Comparison of ENCODE assay signal across 9 cellular contexts in the genomic region with DNA sequence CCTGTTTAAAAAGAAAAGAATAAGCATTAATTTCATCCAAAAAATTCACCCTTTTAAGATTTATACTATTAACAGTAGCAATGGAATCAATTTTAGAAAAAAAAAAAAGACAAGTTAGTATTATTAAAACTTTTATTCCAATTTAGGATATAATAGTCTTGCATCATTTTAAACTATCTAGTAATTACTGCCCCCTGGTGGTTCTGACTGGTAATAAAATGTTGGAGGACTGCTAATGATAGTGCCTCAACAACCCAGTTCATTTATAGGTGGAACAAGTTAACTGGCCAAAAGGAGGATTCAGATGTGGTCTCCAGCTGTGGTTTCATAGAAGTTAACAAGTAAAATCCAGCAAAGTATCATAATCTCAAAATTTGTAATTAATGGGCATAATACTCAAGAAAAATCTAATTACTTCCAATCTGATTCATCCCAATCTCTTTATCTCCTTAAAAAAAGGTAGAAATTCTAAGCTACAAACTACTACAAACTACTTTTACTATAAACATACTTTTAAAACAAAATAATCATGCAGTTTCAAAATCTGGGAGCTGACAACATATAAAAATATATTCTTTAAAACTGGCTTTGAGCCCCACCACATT. TPM values are rescaled to one million over a fixed set of nuclear protein-coding genes. Genes with fewer than 3 reads are reported as not detected.
A peak's percentile ranks its signal among the peaks of the same experiment; 100 is the strongest.
DNase-seq lines count a peak whose midpoint lies in the region; ATAC-seq and TF ChIP-seq lines count a peak whose summit lies in the region.
"Had no signal": no experiment of that assay in that cellular context is flagged by ENCODE, and none has a peak within 500 bp of the region (broad histone marks: within the 10 kb centered on the region; RNA-seq: fewer than 3 reads in every experiment).

No MANE protein-coding gene starts in this region.

- no peaks in the 10 kb centered on the region for H3F3A ChIP-seq in GM23338 (replicated peaks; ENCODE audit: low read depth)

- H3K27ac ChIP-seq in GM23338 (ENCODE audit: low read depth) (no peak overlapping the region), RWPE2 (ENCODE audit: poor library complexity, severe bottlenecking) (no peak overlapping the region), brain microvascular endothelial cell (no peak overlapping the region)
- H3K27ac ChIP-seq: skin epidermis had no signal

- H3K27ac Mint-ChIP-seq in GM23338: no peak overlapping the region

- no peak overlapping the region for H3K4me3 Mint-ChIP-seq in GM23338

- TF ChIP-seq CTCF in GM23338 (conservative IDR thresholded peaks at IDR 0.05; ENCODE audit: low read depth in 2 of 2) (peak; percentile 56 to 91), RWPE2 (IDR thresholded peaks at IDR 0.05; ENCODE audit: poor library complexity, severe bottlenecking) (peak; percentile 87), brain microvascular endothelial cell (IDR thresholded peaks at IDR 0.05; ENCODE audit: low read depth, low read length, missing control alignments) (peak; percentile 56)

- H4K20me1 ChIP-seq in GM23338 (replicated peaks; ENCODE audit: insufficient read depth): no peaks in the 10 kb centered on the region

- peaks cover 10% of the 10 kb centered on the region for H3K4me1 Mint-ChIP-seq in GM23338

- H2AFZ ChIP-seq in GM23338: no peak overlapping the region

- in situ Hi-C loops in brain microvascular endothelial cell (cut with HindIII; ENCODE audit: low pct_ligation_motif_present, low sequenced_read_pairs): no loop called here

- ATAC-seq in GM23338 (peak; percentile 77), RWPE2 (ENCODE audit: low read depth) (peak; percentile 66; the same call in 2 of the 3 replicates)

- H3K9me3 ChIP-seq in RWPE2 (ENCODE audit: severe bottlenecking): no peaks in the 10 kb centered on the region

- H3K4me3 ChIP-seq in GM23338 (no peak overlapping the region), RWPE2 (ENCODE audit: severe bottlenecking) (no peak overlapping the region), brain microvascular endothelial cell (ENCODE audit: low read depth, low read length) (no peak overlapping the region)
- H3K4me3 ChIP-seq: skin epidermis had no signal

- H3K27me3 Mint-ChIP-seq in GM23338 (ENCODE audit: insufficient read depth, low read depth, poor library complexity): no peaks in the 10 kb centered on the region

- H3K36me3 Mint-ChIP-seq in GM23338 (ENCODE audit: low read depth): peaks cover 16% of the 10 kb centered on the region

- H3K9me2 ChIP-seq in GM23338 (ENCODE audit: insufficient read depth): no peaks in the 10 kb centered on the region

- H3K79me2 ChIP-seq in GM23338 (replicated peaks; ENCODE audit: insufficient read depth): 0 out of 2 replicates have a peak, but pooled peaks cover 5% of the 10 kb centered on the region

- peak; percentile 3 for DNase-seq in activated naive CD4-positive, alpha-beta T cell treated with Interleukin-2 at 50 U/mL for 16 hours
- DNase-seq in activated naive CD4-positive, alpha-beta T cell (lab: John Stamatoyannopoulos, UW): no peak
- peak; percentile 88 for DNase-seq in GM23338 (ENCODE audit: low spot score)
- peak; percentile 66 for DNase-seq in LHCN-M2 (ENCODE audit: low read depth)
- no peak for DNase-seq in RWPE2 (ENCODE audit: low spot score)
- DNase-seq in brain microvascular endothelial cell: peak; percentile 76
- peak; percentile 53 for DNase-seq in islet precursor cell
- peak; percentile 30 for DNase-seq in stimulated activated CD8-positive, alpha-beta memory T cell treated with anti-CD3 and anti-CD28 coated beads, Interleukin-4, amount 100 ng/mL, for 48 hours

- H3K36me3 ChIP-seq in GM23338 (ENCODE audit: insufficient read depth): peaks cover 3% of the 10 kb centered on the region; the same call in 1 of the 2 replicates
- peaks cover 80% of the 10 kb centered on the region for H3K36me3 ChIP-seq in RWPE2 (ENCODE audit: low read depth)
- H3K36me3 ChIP-seq in brain microvascular endothelial cell (replicated peaks): peaks cover 21% of the 10 kb centered on the region

- H3K4me2 ChIP-seq in GM23338: no peak overlapping the region

- H3K4me1 ChIP-seq in GM23338 (ENCODE audit: insufficient read depth) (peaks cover 21% of the 10 kb centered on the region), RWPE2 (ENCODE audit: insufficient read depth, poor library complexity, severe bottlenecking) (no peaks in the 10 kb centered on the region)

- H3K27me3 ChIP-seq in GM23338 (ENCODE audit: insufficient read depth) (no peaks in the 10 kb centered on the region), RWPE2 (ENCODE audit: insufficient read depth, poor library complexity, severe bottlenecking) (no peaks in the 10 kb centered on the region), brain microvascular endothelial cell (replicated peaks) (no peaks in the 10 kb centered on the region)

- H3K9me3 Mint-ChIP-seq in GM23338: no peaks in the 10 kb centered on the region

TF ChIP-seq in GM23338, 12 proteins besides CTCF, POLR2A, EP300 and RAD21:
- TF ChIP-seq, protein P1, sequence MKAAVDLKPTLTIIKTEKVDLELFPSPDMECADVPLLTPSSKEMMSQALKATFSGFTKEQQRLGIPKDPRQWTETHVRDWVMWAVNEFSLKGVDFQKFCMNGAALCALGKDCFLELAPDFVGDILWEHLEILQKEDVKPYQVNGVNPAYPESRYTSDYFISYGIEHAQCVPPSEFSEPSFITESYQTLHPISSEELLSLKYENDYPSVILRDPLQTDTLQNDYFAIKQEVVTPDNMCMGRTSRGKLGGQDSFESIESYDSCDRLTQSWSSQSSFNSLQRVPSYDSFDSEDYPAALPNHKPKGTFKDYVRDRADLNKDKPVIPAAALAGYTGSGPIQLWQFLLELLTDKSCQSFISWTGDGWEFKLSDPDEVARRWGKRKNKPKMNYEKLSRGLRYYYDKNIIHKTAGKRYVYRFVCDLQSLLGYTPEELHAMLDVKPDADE (IDR thresholded peaks at IDR 0.05): no peak
- TF ChIP-seq ZNF114 (CRISPR knock-in tag; IDR thresholded peaks at IDR 0.05) (no peak), EZH2 (IDR thresholded peaks at IDR 0.05; ENCODE audit: low read depth, unreplicated experiment) (no peak)

RNA-seq across cellular contexts. Expression of gene WDR49, which starts 30.7 kb away (rescaled TPM):
- total RNA-seq in GM23338 (2014; rRNA removed; shearing (Covaris generic)): 0.08 and 1.4 TPM in 2 replicates
- 1.4 and 1.9 TPM in 2 replicates for polyA plus RNA-seq in GM23338 (2016; fragmentation: Nextera tagmentation; extraction: Ambion mirVana)
- not detected in 2 replicates for total RNA-seq in LHCN-M2 (2014; rRNA removed)
- polyA plus RNA-seq in LHCN-M2 (2012): not detected

RNA-seq across cellular contexts. Expression of gene PDCD10, which starts 50.2 kb away (rescaled TPM):
- total RNA-seq in GM23338 (2014; rRNA removed; shearing (Covaris generic)): 95.2 and 108 TPM in 2 replicates
- 99.8 and 125 TPM in 2 replicates for polyA plus RNA-seq in GM23338 (2016; fragmentation: Nextera tagmentation; extraction: Ambion mirVana)
- total RNA-seq in LHCN-M2 (2014; rRNA removed): 55.9 and 58.8 TPM in 2 replicates
- polyA plus RNA-seq in LHCN-M2 (2012): 25.2 TPM

RNA-seq across cellular contexts. Expression of gene SERPINI1, which starts 51.0 kb away (rescaled TPM):
- total RNA-seq in GM23338 (2014; rRNA removed; shearing (Covaris generic)): 9.2 and 13.5 TPM in 2 replicates
- 26.6 and 32.1 TPM in 2 replicates for polyA plus RNA-seq in GM23338 (2016; fragmentation: Nextera tagmentation; extraction: Ambion mirVana)
- 1.2 and 1.9 TPM in 2 replicates for total RNA-seq in LHCN-M2 (2014; rRNA removed)
- polyA plus RNA-seq in LHCN-M2 (2012): 0.44 TPM

Comparison
In these comparisons a context has a peak if more than half of its experiments do, and no peak if none do; other contexts are left out.
1. DNase-seq: peak in activated naive CD4-positive, alpha-beta T cell treated with Interleukin-2 at 50 U/mL for 16 hours (single experiment), GM23338 (single experiment), LHCN-M2 (single experiment), brain microvascular endothelial cell (single experiment), islet precursor cell (single experiment) and stimulated activated CD8-positive, alpha-beta memory T cell treated with anti-CD3 and anti-CD28 coated beads, Interleukin-4, amount 100 ng/mL, for 48 hours (single experiment); none in activated naive CD4-positive, alpha-beta T cell (0 of 4) and RWPE2 (single experiment).
2. Peak in every context shown above with its lines, with median percentiles within 50 percentile points of each other: CTCF ChIP-seq.